ENCODE assay signal across 21 cellular contexts in genomic region chr6:140252099-140252498, GRCh38.
"Had no signal": no experiment of that assay in that cellular context is flagged by ENCODE, and none has a peak within 500 bp of the region (broad histone marks: within the 10 kb centered on the region; RNA-seq: fewer than 3 reads in every experiment).

No MANE protein-coding gene starts in this region.

- H2AFZ ChIP-seq: hepatocyte had no signal

- H3K4me1 ChIP-seq: ascending aorta, lower lobe of right lung, prostate gland, upper lobe of right lung had no signal

- H3K9me3 ChIP-seq: ascending aorta, lower lobe of right lung, prostate gland, upper lobe of right lung had no signal

- ATAC-seq: activated CD8-positive, alpha-beta T cell treated with anti-CD3 and anti-CD28 coated beads, Interleukin-2, amount 10 ng/mL, durations not matched to agents 7 days and 5 days; activated naive CD8-positive, alpha-beta T cell treated with anti-CD3 and anti-CD28 coated beads, Interleukin-2, amount 50 U/mL, for 24 hours; activated T-cell treated with anti-CD3 and anti-CD28 coated beads, Interleukin-2, amount 50 U/mL, for 4 hours; left colon; lower lobe of right lung; naive thymus-derived CD8-positive, alpha-beta T cell; right cardiac atrium; stimulated activated memory B cell treated with anti-CD40 and anti-IgM and Interleukin-4, amounts not matched to agents 10 μg/mL and 1 μg/mL and 100 μg/mL, for 72 hours; upper lobe of right lung had no signal

- FAIRE-seq: endothelial cell of umbilical vein, islet of Langerhans had no signal

- H3K36me3 ChIP-seq: ascending aorta, lower lobe of right lung, prostate gland, upper lobe of right lung had no signal

- DNase-seq: activated CD4-positive, alpha-beta T cell treated with anti-CD3 and anti-CD28 coated beads, Interleukin-2, amount 10 ng/mL, durations not matched to agents 7 days and 5 days; activated CD8-positive, alpha-beta T cell treated with anti-CD3 and anti-CD28 coated beads, Interleukin-2, amount 10 ng/mL, durations not matched to agents 7 days and 5 days; activated naive CD4-positive, alpha-beta T cell treated with anti-CD3 and anti-CD28 coated beads, Interleukin-2, amount 10 ng/mL, durations not matched to agents 7 days and 5 days; activated naive CD8-positive, alpha-beta T cell treated with anti-CD3 and anti-CD28 coated beads, Interleukin-2, amount 50 U/mL, for 24 hours; activated T-cell treated with anti-CD3 and anti-CD28 coated beads, Interleukin-2, amount 50 U/mL, for 4 hours; effector memory CD4-positive, alpha-beta T cell; left colon; lower lobe of right lung; naive thymus-derived CD8-positive, alpha-beta T cell; right cardiac atrium; stimulated activated CD4-positive, alpha-beta T cell treated with anti-CD3 and anti-CD28 coated beads, Interleukin-4, amount 100 ng/mL, for 4 hours; T-helper 1 cell; T-helper 9 cell; upper lobe of right lung had no signal

- H3K79me2 ChIP-seq: hepatocyte had no signal

- H3K4me3 ChIP-seq: ascending aorta, hepatocyte, lower lobe of right lung, prostate gland, smooth muscle cell, upper lobe of right lung had no signal

- H3K27ac ChIP-seq: ascending aorta, hepatocyte, lower lobe of right lung, prostate gland, upper lobe of right lung had no signal

- H3K4me2 ChIP-seq: hepatocyte, smooth muscle cell had no signal

- H3K27me3 ChIP-seq: ascending aorta, hepatocyte, upper lobe of right lung had no signal
